ENCODE assay signal across 25 cellular contexts in the genomic region with DNA sequence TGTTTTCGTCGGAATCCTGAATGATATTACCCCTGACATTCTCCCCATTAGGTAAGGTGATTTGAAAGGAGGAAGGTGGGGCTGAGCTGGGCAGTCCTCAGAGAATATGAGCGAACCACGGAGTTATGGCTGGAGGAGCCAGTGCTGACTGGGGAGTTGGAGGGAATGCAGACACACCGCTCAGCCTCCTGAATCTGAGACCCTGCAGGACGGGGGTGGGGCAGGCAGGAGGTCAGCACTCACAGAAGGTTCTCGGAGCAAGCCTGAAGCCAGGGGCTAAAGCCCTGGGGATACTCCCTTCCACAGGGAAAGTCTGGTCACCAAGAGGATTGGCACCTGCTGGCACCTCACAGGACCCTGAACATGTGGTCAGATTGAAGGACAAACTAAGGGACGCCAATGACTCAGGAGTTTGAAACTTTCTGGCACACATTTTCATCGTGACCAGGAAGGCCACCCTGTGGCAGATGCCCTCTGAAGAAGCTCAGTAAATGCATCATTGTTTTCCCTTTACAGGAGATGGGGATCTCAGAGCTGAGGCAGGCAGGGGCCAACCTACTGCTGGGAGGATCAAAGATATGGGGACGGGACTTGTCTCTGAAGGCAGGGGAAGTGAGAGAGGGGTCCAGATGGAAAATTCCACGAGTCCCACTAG. TPM values are rescaled to one million over a fixed set of nuclear protein-coding genes. Genes with fewer than 3 reads are reported as not detected.
DNase-seq lines count a peak whose midpoint lies in the region; ATAC-seq, FAIRE-seq and TF ChIP-seq lines count a peak whose summit lies in the region.
"Had no signal": no experiment of that assay in that cellular context is flagged by ENCODE, and none has a peak within 500 bp of the region (broad histone marks: within the 10 kb centered on the region; RNA-seq: fewer than 3 reads in every experiment).

No MANE protein-coding gene starts in this region.

- in situ Hi-C loops in HepG2 (cut with HindIII; ENCODE audit: extremely low pct_ligation_motif_present, low pct_unique_long_range_greater_than_20kb): no loop called here

- H3K27me3 ChIP-seq in HepG2 (ENCODE audit: control insufficient read depth in 1 of 2, insufficient read depth in 2 of 2, low read length in 2 of 2): no peaks in the 10 kb centered on the region
- H3K27me3 ChIP-seq in right lobe of liver: no peaks in the 10 kb centered on the region
- no peaks in the 10 kb centered on the region for H3K27me3 ChIP-seq in endodermal cell (ENCODE audit: control insufficient read depth, insufficient read depth, low read length, poor library complexity, severe bottlenecking)
- no peaks in the 10 kb centered on the region for H3K27me3 ChIP-seq in testis
- no peaks in the 10 kb centered on the region for H3K27me3 ChIP-seq in Peyer's patch
- H3K27me3 ChIP-seq: breast epithelium had no signal

- no peaks in the 10 kb centered on the region for H3K36me3 ChIP-seq in HepG2 (replicated peaks in 1 of 2; ENCODE audit: control insufficient read depth in 1 of 2, insufficient read depth in 2 of 2, low read length in 2 of 2)
- no peaks in the 10 kb centered on the region for H3K36me3 ChIP-seq in right lobe of liver
- H3K36me3 ChIP-seq in endodermal cell (ENCODE audit: control insufficient read depth, insufficient read depth, low read length): no peaks in the 10 kb centered on the region
- H3K36me3 ChIP-seq in testis (ENCODE audit: low read depth, missing control alignments): no peaks in the 10 kb centered on the region
- no peaks in the 10 kb centered on the region for H3K36me3 ChIP-seq in Peyer's patch
- H3K36me3 ChIP-seq: breast epithelium had no signal

- peak; percentile 15 for FAIRE-seq in HepG2 (lab: Jason Lieb, UNC)

- peak overlapping the region; percentile 34 for H3K4me2 ChIP-seq in HepG2 (ENCODE audit: low read depth, low read length)

- H3K27ac ChIP-seq in HepG2 (ENCODE audit: extremely low read length, insufficient read depth, low read length) (peak overlapping the region; percentile 16), right lobe of liver (no peak overlapping the region), endodermal cell (ENCODE audit: low read depth, low read length) (no peak overlapping the region), testis (no peak overlapping the region), Peyer's patch (no peak overlapping the region)
- H3K27ac ChIP-seq: breast epithelium, HL-60 had no signal

- TF ChIP-seq EP300 in HepG2 (IDR thresholded peaks at IDR 0.05; ENCODE audit: low read depth in 2 of 2, low read length in 2 of 2) (no peak), HepG2 (CRISPR knock-in tag; IDR thresholded peaks at IDR 0.05; ENCODE audit: borderline replicate concordance) (no peak)

- H3K9ac ChIP-seq in HepG2 (ENCODE audit: insufficient read depth, low read depth, low read length) (0 out of 2 replicates have a peak overlapping the region, but pooled peaks have one; percentile 3), endodermal cell (ENCODE audit: extremely low read depth, low read length, poor library complexity, severe bottlenecking) (no peak overlapping the region)

- H3K9me3 ChIP-seq in HepG2 (ENCODE audit: low read length) (no peaks in the 10 kb centered on the region), right lobe of liver (no peaks in the 10 kb centered on the region), endodermal cell (ENCODE audit: control insufficient read depth, low read length) (no peaks in the 10 kb centered on the region), testis (no peaks in the 10 kb centered on the region), Peyer's patch (no peaks in the 10 kb centered on the region)
- H3K9me3 ChIP-seq: breast epithelium had no signal

- TF ChIP-seq CTCF in HepG2 (CRISPR knock-in tag; IDR thresholded peaks at IDR 0.05) (peak; percentile 17; the same call in 1 of the 2 replicates), right lobe of liver (IDR thresholded peaks at IDR 0.05) (no peak), endodermal cell (conservative IDR thresholded peaks at IDR 0.05) (no peak), testis (IDR thresholded peaks at IDR 0.05) (no peak), Peyer's patch (IDR thresholded peaks at IDR 0.05) (no peak)

- no peak overlapping the region for H3K4me3 Mint-ChIP-seq in endodermal cell
- H3K4me3 Mint-ChIP-seq in activated T-helper 1 cell treated with anti-CD3 and anti-CD28 coated beads, Interleukin-12 subunit alpha, Interleukin-12 subunit beta, Interleukin-2, Interleukin-4 antibody, amounts not matched to agents 30 ng/mL and 10 ng/mL and 1 ng/mL, durations not matched to agents 14 hours and 24 hours and 36 hours: no peak overlapping the region
- H3K4me3 Mint-ChIP-seq: activated CD4-positive, alpha-beta memory T cell treated with anti-CD3 and anti-CD28 coated beads, Interleukin-2, amount 10 ng/mL, durations not matched to agents 7 days and 5 days; neural crest cell had no signal

- H3K79me2 ChIP-seq in HepG2 (ENCODE audit: insufficient read depth, low read length): no peaks in the 10 kb centered on the region

- POLR2A ChIA-PET in HepG2 (lab: Yijun Ruan, JAX): interaction anchor here (0.6 to 4.6 kb wide), 5 partner anchors 8 to 123 kb away, joined by 3 to 51 read pairs (median 4); a partner anchor contains a TSS

- no peaks in the 10 kb centered on the region for H3K9me3 Mint-ChIP-seq in endodermal cell
- H3K9me3 Mint-ChIP-seq in activated T-helper 1 cell treated with anti-CD3 and anti-CD28 coated beads, Interleukin-12 subunit alpha, Interleukin-12 subunit beta, Interleukin-2, Interleukin-4 antibody, amounts not matched to agents 30 ng/mL and 10 ng/mL and 1 ng/mL, durations not matched to agents 14 hours and 24 hours and 36 hours: no peaks in the 10 kb centered on the region
- H3K9me3 Mint-ChIP-seq: activated CD4-positive, alpha-beta memory T cell treated with anti-CD3 and anti-CD28 coated beads, Interleukin-2, amount 10 ng/mL, durations not matched to agents 7 days and 5 days; neural crest cell had no signal

- 48% methylated on average over 8 of the region's 11 CpGs for WGBS in HepG2 (ENCODE audit: low lambda C conversion rate)
- WGBS in right lobe of liver (ENCODE audit: insufficient coverage, low coverage, low lambda C conversion rate, missing lambda C conversion rate): 79% methylated on average over 10 of the region's 11 CpGs
- WGBS in endodermal cell (ENCODE audit: insufficient coverage in 1 of 2, insufficient read length in 1 of 2), 2 experiments: 58 to 75% methylated on average over 9 to 11 of the region's 11 CpGs
- 77 to 83% methylated on average over 11 of the region's 11 CpGs for WGBS in testis, 2 donors

- no peak overlapping the region; a peak in 1 of 6 replicates for H3K4me3 ChIP-seq in HepG2 (replicated peaks in 1 of 3; ENCODE audit: insufficient read depth in 1 of 3, low read depth in 2 of 3, low read length in 3 of 3)
- no peak overlapping the region for H3K4me3 ChIP-seq in right lobe of liver
- no peak overlapping the region for H3K4me3 ChIP-seq in endodermal cell (ENCODE audit: low read length)
- no peak overlapping the region for H3K4me3 ChIP-seq in testis
- H3K4me3 ChIP-seq in Peyer's patch: no peak overlapping the region
- H3K4me3 ChIP-seq: breast epithelium had no signal

- no peak overlapping the region for H2AFZ ChIP-seq in HepG2 (ENCODE audit: low read length)

- peaks cover 16% of the 10 kb centered on the region for H3K4me1 Mint-ChIP-seq in endodermal cell
- H3K4me1 Mint-ChIP-seq in activated T-helper 1 cell treated with anti-CD3 and anti-CD28 coated beads, Interleukin-12 subunit alpha, Interleukin-12 subunit beta, Interleukin-2, Interleukin-4 antibody, amounts not matched to agents 30 ng/mL and 10 ng/mL and 1 ng/mL, durations not matched to agents 14 hours and 24 hours and 36 hours (ENCODE audit: low read depth): no peaks in the 10 kb centered on the region

- CTCF ChIA-PET in HepG2 (lab: Yijun Ruan, JAX; ENCODE audit: low intra/inter-chr PET ratio, low total read pairs): interaction anchor here (1.1 kb wide), 1 partner anchor 27 kb away, joined by 3 read pairs; a partner anchor contains a TSS

- H3K27ac Mint-ChIP-seq in endodermal cell: no peak overlapping the region
- H3K27ac Mint-ChIP-seq in activated T-helper 1 cell treated with anti-CD3 and anti-CD28 coated beads, Interleukin-12 subunit alpha, Interleukin-12 subunit beta, Interleukin-2, Interleukin-4 antibody, amounts not matched to agents 30 ng/mL and 10 ng/mL and 1 ng/mL, durations not matched to agents 14 hours and 24 hours and 36 hours: no peak overlapping the region
- H3K27ac Mint-ChIP-seq: activated CD4-positive, alpha-beta memory T cell treated with anti-CD3 and anti-CD28 coated beads, Interleukin-2, amount 10 ng/mL, durations not matched to agents 7 days and 5 days had no signal

- peaks cover 98% of the 10 kb centered on the region for H3K4me1 ChIP-seq in HepG2 (ENCODE audit: insufficient read depth, low read length)
- H3K4me1 ChIP-seq in right lobe of liver: peaks cover 0 to 37% (median 7%) of the 10 kb centered on the region in 4 donors
- H3K4me1 ChIP-seq in endodermal cell (ENCODE audit: control insufficient read depth, insufficient read depth, low read length): peaks cover 6% of the 10 kb centered on the region
- H3K4me1 ChIP-seq in testis: peaks cover 43% of the 10 kb centered on the region
- no peaks in the 10 kb centered on the region for H3K4me1 ChIP-seq in Peyer's patch
- H3K4me1 ChIP-seq: breast epithelium had no signal

- peak; percentile 58 for DNase-seq in HepG2 (ENCODE audit: low spot score)
- no peak for DNase-seq in right lobe of liver
- peak; percentile 62 for DNase-seq in endodermal cell
- peak; percentile 66 for DNase-seq in myocyte (ENCODE audit: low read depth)
- DNase-seq in testis: peak; percentile 26
- no peak for DNase-seq in activated T-helper 1 cell treated with anti-CD3 and anti-CD28 coated beads, Interleukin-12 subunit alpha, Interleukin-12 subunit beta, Interleukin-2, Interleukin-4 antibody, amounts not matched to agents 30 ng/mL and 10 ng/mL and 1 ng/mL, durations not matched to agents 14 hours and 24 hours and 36 hours (ENCODE audit: low spot score)
- no peak for DNase-seq in Peyer's patch
- no peak for DNase-seq in middle frontal gyrus (ENCODE audit: extremely low spot score, low spot score)
- DNase-seq: activated CD4-positive, alpha-beta memory T cell treated with anti-CD3 and anti-CD28 coated beads, Interleukin-2, amount 10 ng/mL, durations not matched to agents 7 days and 5 days; activated CD4-positive, CD25-positive, alpha-beta regulatory T cell; activated effector memory CD4-positive, alpha-beta T cell treated with anti-CD3 and anti-CD28 coated beads, Interleukin-2, amount 50 U/mL, for 16 hours; AML-193; cortex of kidney; GOT3; NCI-H1417; NCI-H2107; NCI-H446 treated with DMSO at 0.1 percent for 48 hours; NK-92 treated with Interleukin-12 subunit alpha and Interleukin-12 subunit beta, amount 100 ng/mL, for 24 hours; stimulated activated CD4-positive, alpha-beta T cell treated with anti-CD3 and anti-CD28 coated beads, Interleukin-4, amount 100 ng/mL, for 24 hours; trophoblast cell had no signal

- no TSS peak for BruUV-seq in HepG2 (replicated peaks; lab: Mats Ljungman, UMichigan)

- intact Hi-C loops in HepG2 (cut with micrococcal nuclease; ENCODE audit: unreplicated experiment) (no loop called here), right lobe of liver (cut with DNase I) (no loop called here), testis (cut with DNase I; ENCODE audit: low total_unique reads) (no loop called here)
- intact Hi-C loops in activated T-helper 1 cell treated with anti-CD3 and anti-CD28 coated beads, Interleukin-12 subunit alpha, Interleukin-12 subunit beta, Interleukin-2, Interleukin-4 antibody, amounts not matched to agents 30 ng/mL and 10 ng/mL and 1 ng/mL, durations not matched to agents 14 hours and 24 hours and 36 hours (cut with micrococcal nuclease): no loop called here

- no peaks in the 10 kb centered on the region for H4K20me1 ChIP-seq in HepG2 (ENCODE audit: insufficient read depth, low read length)

- no peak for TF ChIP-seq RAD21 in HepG2 (CRISPR knock-in tag; IDR thresholded peaks at IDR 0.05)

- H3K27me3 Mint-ChIP-seq in endodermal cell (ENCODE audit: insufficient read depth): no peaks in the 10 kb centered on the region
- H3K27me3 Mint-ChIP-seq in activated T-helper 1 cell treated with anti-CD3 and anti-CD28 coated beads, Interleukin-12 subunit alpha, Interleukin-12 subunit beta, Interleukin-2, Interleukin-4 antibody, amounts not matched to agents 30 ng/mL and 10 ng/mL and 1 ng/mL, durations not matched to agents 14 hours and 24 hours and 36 hours (ENCODE audit: insufficient read depth): peaks cover 2% of the 10 kb centered on the region

- TF ChIP-seq POLR2A in HepG2 (IDR thresholded peaks at IDR 0.05; ENCODE audit: insufficient read depth in 1 of 2, low read depth in 2 of 2, low read length in 2 of 2) (no peak), right lobe of liver (IDR thresholded peaks at IDR 0.05) (no peak), testis (IDR thresholded peaks at IDR 0.05) (no peak), Peyer's patch (IDR thresholded peaks at IDR 0.05) (no peak)

- ATAC-seq in HepG2 (no peak), right lobe of liver (no peak)
- ATAC-seq: left lobe of liver had no signal

- H3K36me3 Mint-ChIP-seq in endodermal cell (ENCODE audit: low read depth): no peaks in the 10 kb centered on the region
- no peaks in the 10 kb centered on the region for H3K36me3 Mint-ChIP-seq in activated T-helper 1 cell treated with anti-CD3 and anti-CD28 coated beads, Interleukin-12 subunit alpha, Interleukin-12 subunit beta, Interleukin-2, Interleukin-4 antibody, amounts not matched to agents 30 ng/mL and 10 ng/mL and 1 ng/mL, durations not matched to agents 14 hours and 24 hours and 36 hours (ENCODE audit: low read depth)

RNA-seq across cellular contexts. Expression of a gene that starts 26.9 kb away (rescaled TPM):
- total RNA-seq in HepG2 (2016; rRNA removed; fragmentation: Illumina TruSeq; extraction: Trizol) (20.5 and 23.6 TPM in 2 replicates), right lobe of liver (10 to 100 TPM; 10.8 to 25.9 (median 17.8) TPM), endodermal cell (10 to 100 TPM; 14.0 to 17.6 TPM), myocyte (11.1 and 13.1 TPM in 2 replicates), testis (10 to 100 TPM; 65.9 to 69.6 TPM), Peyer's patch (10 to 100 TPM in 3 of 4 donors, 1 to 10 TPM in 1; 6.7 to 95.7 (median 10.2) TPM)
- 36.4 and 45.6 TPM in 2 replicates for total RNA-seq in HepG2 (2016; cell fraction: cytosol; rRNA removed; fragmentation: Illumina TruSeq; extraction: Trizol; ENCODE audit: low read depth)
- 17.9 and 25.0 TPM in 2 replicates for total RNA-seq in HepG2 (2016; cell fraction: insoluble cytoplasmic fraction; rRNA removed; fragmentation: Illumina TruSeq; extraction: Trizol)
- 23.5 and 26.3 TPM in 2 replicates for total RNA-seq in HepG2 (2016; cell fraction: membrane; rRNA removed; fragmentation: Illumina TruSeq; extraction: Trizol)
- total RNA-seq in HepG2 (2016; cell fraction: nucleus; rRNA removed; fragmentation: Illumina TruSeq; extraction: Trizol): 28.1 and 35.4 TPM in 2 replicates
- polyA plus RNA-seq in HepG2 (2011; rRNA removed) (24.6 and 24.8 TPM in 2 replicates), testis (ENCODE audit: insufficient read depth, low read depth, low replicate concordance) (44.0 TPM)
- polyA plus RNA-seq in HepG2 (2011; cell fraction: cytosol; rRNA removed): 14.0 and 18.1 TPM in 2 replicates
- 32.8 and 33.0 TPM in 2 replicates for polyA plus RNA-seq in HepG2 (2011; cell fraction: nucleus; rRNA removed)
- polyA plus RNA-seq in HepG2 (2012): 20.0 and 26.1 TPM in 2 replicates
- 8.8 and 9.5 TPM in 2 replicates for polyA plus RNA-seq in HepG2 (2016; cell fraction: cytosol; fragmentation: Illumina TruSeq; extraction: Trizol; ENCODE audit: low read depth)
- polyA plus RNA-seq in HepG2 (2016; cell fraction: insoluble cytoplasmic fraction; fragmentation: Illumina TruSeq; extraction: Trizol; ENCODE audit: low read depth): 27.6 and 28.5 TPM in 2 replicates
- 18.7 and 19.6 TPM in 2 replicates for polyA plus RNA-seq in HepG2 (2016; cell fraction: membrane; fragmentation: Illumina TruSeq; extraction: Trizol; ENCODE audit: low read depth)
- polyA plus RNA-seq in HepG2 (2016; cell fraction: nucleus; fragmentation: Illumina TruSeq; extraction: Trizol; ENCODE audit: insufficient read depth, low read depth): 50.7 and 53.8 TPM in 2 replicates
- polyA minus RNA-seq in HepG2 (2011; rRNA and poly(A)+ RNA removed; ENCODE audit: low replicate concordance): 9.0 and 22.4 TPM in 2 replicates
- polyA minus RNA-seq in HepG2 (2011; cell fraction: cytosol; rRNA and poly(A)+ RNA removed): 21.3 and 25.2 TPM in 2 replicates
- 51.1 and 62.9 TPM in 2 replicates for polyA minus RNA-seq in HepG2 (2011; cell fraction: nucleus; rRNA and poly(A)+ RNA removed)
- polyA plus RNA-seq in endodermal cell (2013, experiment 1 of 2): 18.0 TPM
- polyA plus RNA-seq in endodermal cell (2013, experiment 2 of 2): 19.5 TPM
- polyA plus RNA-seq in myocyte (2012): 17.2 TPM
- total RNA-seq in activated T-helper 1 cell treated with anti-CD3 and anti-CD28 coated beads, Interleukin-12 subunit alpha, Interleukin-12 subunit beta, Interleukin-2, Interleukin-4 antibody, amounts not matched to agents 30 ng/mL and 10 ng/mL and 1 ng/mL, durations not matched to agents 14 hours and 24 hours and 36 hours: 23.4 and 27.7 TPM in 2 replicates

RNA-seq across cellular contexts. Expression of a gene that starts 49.0 kb away (rescaled TPM):
- total RNA-seq in HepG2 (2016; rRNA removed; fragmentation: Illumina TruSeq; extraction: Trizol): 3.0 and 3.1 TPM in 2 replicates
- 0.71 and 0.91 TPM in 2 replicates for total RNA-seq in HepG2 (2016; cell fraction: cytosol; rRNA removed; fragmentation: Illumina TruSeq; extraction: Trizol; ENCODE audit: low read depth)
- total RNA-seq in HepG2 (2016; cell fraction: insoluble cytoplasmic fraction; rRNA removed; fragmentation: Illumina TruSeq; extraction: Trizol): 2.6 and 3.4 TPM in 2 replicates
- 2.5 and 3.7 TPM in 2 replicates for total RNA-seq in HepG2 (2016; cell fraction: membrane; rRNA removed; fragmentation: Illumina TruSeq; extraction: Trizol)
- total RNA-seq in HepG2 (2016; cell fraction: nucleus; rRNA removed; fragmentation: Illumina TruSeq; extraction: Trizol): 2.9 and 3.2 TPM in 2 replicates
- 0.95 and 1.6 TPM in 2 replicates for polyA plus RNA-seq in HepG2 (2011; rRNA removed)
- polyA plus RNA-seq in HepG2 (2011; cell fraction: cytosol; rRNA removed): 1.0 and 1.1 TPM in 2 replicates
- 1.6 TPM in 2 replicates for polyA plus RNA-seq in HepG2 (2011; cell fraction: nucleus; rRNA removed)
- polyA plus RNA-seq in HepG2 (2012): 0.24 and 0.47 TPM in 2 replicates
- polyA plus RNA-seq in HepG2 (2016; cell fraction: cytosol; fragmentation: Illumina TruSeq; extraction: Trizol; ENCODE audit: low read depth): 0.67 and 1.3 TPM in 2 replicates
- polyA plus RNA-seq in HepG2 (2016; cell fraction: insoluble cytoplasmic fraction; fragmentation: Illumina TruSeq; extraction: Trizol; ENCODE audit: low read depth): 2.5 and 3.0 TPM in 2 replicates
- polyA plus RNA-seq in HepG2 (2016; cell fraction: membrane; fragmentation: Illumina TruSeq; extraction: Trizol; ENCODE audit: low read depth): 2.0 and 2.3 TPM in 2 replicates
- polyA plus RNA-seq in HepG2 (2016; cell fraction: nucleus; fragmentation: Illumina TruSeq; extraction: Trizol; ENCODE audit: insufficient read depth, low read depth): 2.1 and 3.2 TPM in 2 replicates
- 1.4 and 2.5 TPM in 2 replicates for polyA minus RNA-seq in HepG2 (2011; rRNA and poly(A)+ RNA removed; ENCODE audit: low replicate concordance)
- polyA minus RNA-seq in HepG2 (2011; cell fraction: cytosol; rRNA and poly(A)+ RNA removed): 0.49 and 1.5 TPM in 2 replicates
- 0.77 and 1.1 TPM in 2 replicates for polyA minus RNA-seq in HepG2 (2011; cell fraction: nucleus; rRNA and poly(A)+ RNA removed)
- 1 to 10 TPM; 2.6 to 5.1 (median 3.5) TPM for total RNA-seq in right lobe of liver
- total RNA-seq in endodermal cell: under 1 TPM; 0.60 to 0.62 TPM
- 0.25 TPM for polyA plus RNA-seq in endodermal cell (2013, experiment 1 of 2)
- 0.54 TPM for polyA plus RNA-seq in endodermal cell (2013, experiment 2 of 2)
- total RNA-seq in myocyte: 1.6 and 3.4 TPM in 2 replicates
- 0.19 TPM for polyA plus RNA-seq in myocyte (2012)
- total RNA-seq in testis: 1 to 10 TPM; 2.0 to 3.6 TPM
- 0.94 TPM for polyA plus RNA-seq in testis (ENCODE audit: insufficient read depth, low read depth, low replicate concordance)
- total RNA-seq in activated T-helper 1 cell treated with anti-CD3 and anti-CD28 coated beads, Interleukin-12 subunit alpha, Interleukin-12 subunit beta, Interleukin-2, Interleukin-4 antibody, amounts not matched to agents 30 ng/mL and 10 ng/mL and 1 ng/mL, durations not matched to agents 14 hours and 24 hours and 36 hours: not detected in 2 replicates
- total RNA-seq in Peyer's patch: 10 to 100 TPM in 3 of 4 donors, 1 to 10 TPM in 1; 6.6 to 42.7 (median 33.5) TPM
- total RNA-seq: A172; activated CD4-positive, alpha-beta memory T cell treated with anti-CD3 and anti-CD28 coated beads, Interleukin-2, amount 10 ng/mL, durations not matched to agents 7 days and 5 days had no signal

Comparison
In these comparisons a context has a peak if more than half of its experiments do, and no peak if none do; other contexts are left out.
1. DNase-seq: peak in HepG2 (single experiment), endodermal cell (single experiment), myocyte (single experiment) and testis (single experiment); none in right lobe of liver (0 of 3), activated T-helper 1 cell treated with anti-CD3 and anti-CD28 coated beads, Interleukin-12 subunit alpha, Interleukin-12 subunit beta, Interleukin-2, Interleukin-4 antibody, amounts not matched to agents 30 ng/mL and 10 ng/mL and 1 ng/mL, durations not matched to agents 14 hours and 24 hours and 36 hours (single experiment), Peyer's patch (0 of 3) and middle frontal gyrus (single experiment).